In the genomic region with DNA sequence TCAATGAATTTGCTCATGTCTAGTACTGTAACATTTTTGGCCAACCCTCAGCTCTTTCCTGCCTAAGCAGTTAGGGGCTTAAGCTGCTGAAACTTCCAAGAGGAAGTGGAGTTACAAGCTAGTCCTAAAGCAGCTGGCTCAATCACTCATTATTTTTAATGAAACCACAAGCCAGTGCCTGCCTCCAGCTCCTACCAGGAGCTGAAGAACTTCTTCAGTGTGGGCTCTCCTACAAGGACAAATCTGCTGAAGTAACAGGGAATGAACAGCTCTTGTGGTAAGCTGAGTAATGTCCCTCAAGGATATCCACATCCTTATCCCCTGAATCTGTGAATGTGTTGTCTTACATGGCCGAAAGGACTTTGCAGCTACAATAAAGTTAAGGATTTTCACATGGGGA, we compare ENCODE assay signal across 20 cellular contexts.
DNase-seq lines count a peak whose midpoint lies in the region; ATAC-seq and TF ChIP-seq lines count a peak whose summit lies in the region.
"Had no signal": no experiment of that assay in that cellular context is flagged by ENCODE, and none has a peak within 500 bp of the region (broad histone marks: within the 10 kb centered on the region; RNA-seq: fewer than 3 reads in every experiment).

No MANE protein-coding gene starts in this region.

- H3K4me1 ChIP-seq in SJCRH30 (no peaks in the 10 kb centered on the region), testis (no peaks in the 10 kb centered on the region)
- H3K4me1 ChIP-seq: HAP-1 had no signal

- no peak for ATAC-seq in GM21367 (IDR thresholded peaks at IDR 0.05; ENCODE audit: unreplicated experiment)
- ATAC-seq: HepG2, K562 had no signal

- no peaks in the 10 kb centered on the region for H3K36me3 ChIP-seq in SJCRH30
- H3K36me3 ChIP-seq in testis (ENCODE audit: low read depth, missing control alignments), result no peaks in the 10 kb centered on the region
- H3K36me3 ChIP-seq: HAP-1 had no signal

- H3K9me3 ChIP-seq in SJCRH30 (replicated peaks), result peaks cover 7% of the 10 kb centered on the region; the same call in 1 of the 2 replicates
- no peaks in the 10 kb centered on the region for H3K9me3 ChIP-seq in testis
- H3K9me3 ChIP-seq: HAP-1 had no signal

- no peaks in the 10 kb centered on the region for H3K27me3 ChIP-seq in SJCRH30
- H3K27me3 ChIP-seq in testis, result no peaks in the 10 kb centered on the region

- TF ChIP-seq CTCF in testis (IDR thresholded peaks at IDR 0.05), result no peak

- H3K27ac ChIP-seq in SJCRH30, result no peak overlapping the region
- no peak overlapping the region for H3K27ac ChIP-seq in testis
- H3K27ac ChIP-seq: PC-9 had no signal

- no peak for TF ChIP-seq POLR2A in testis (IDR thresholded peaks at IDR 0.05)

- 92 to 93% methylated on average over 1 of the region's 1 CpG for WGBS in testis, 2 donors

- peak; percentile 36 for DNase-seq in EH (ENCODE audit: low read depth)
- peak; percentile 5 for DNase-seq in M059J (ENCODE audit: low read depth)
- DNase-seq in SJCRH30, result peak; percentile 24 to 64
- DNase-seq in iris pigment epithelial cell (ENCODE audit: low read depth), result peak; percentile 17
- no peak for DNase-seq in testis
- DNase-seq in germinal center (ENCODE audit: low spot score), result no peak
- no peak for DNase-seq in RPMI8226
- DNase-seq: NCI-H1105 treated with DMSO at 0.1 percent for 48 hours; NCI-H2081; NCI-H2171; NCI-H345; NCI-H524; NCI-H774; NK-92 treated with Interleukin-12 subunit alpha and Interleukin-12 subunit beta, amount 100 ng/mL, for 24 hours; PC-9; T-helper 1 cell had no signal

- intact Hi-C loops in testis (cut with DNase I; ENCODE audit: low total_unique reads), result no loop called here

- H3K4me3 ChIP-seq in SJCRH30 (no peak overlapping the region), testis (no peak overlapping the region)
- H3K4me3 ChIP-seq: HAP-1, K562, PC-9 had no signal

Comparison
In these comparisons a context has a peak if more than half of its experiments do, and no peak if none do; other contexts are left out.
1. DNase-seq: peak in EH (single experiment), M059J (single experiment), SJCRH30 (2 of 2) and iris pigment epithelial cell (single experiment); none in testis (single experiment), germinal center (single experiment) and RPMI8226 (single experiment).